ENCODE assay signal across 1 cellular context in the genomic region with DNA sequence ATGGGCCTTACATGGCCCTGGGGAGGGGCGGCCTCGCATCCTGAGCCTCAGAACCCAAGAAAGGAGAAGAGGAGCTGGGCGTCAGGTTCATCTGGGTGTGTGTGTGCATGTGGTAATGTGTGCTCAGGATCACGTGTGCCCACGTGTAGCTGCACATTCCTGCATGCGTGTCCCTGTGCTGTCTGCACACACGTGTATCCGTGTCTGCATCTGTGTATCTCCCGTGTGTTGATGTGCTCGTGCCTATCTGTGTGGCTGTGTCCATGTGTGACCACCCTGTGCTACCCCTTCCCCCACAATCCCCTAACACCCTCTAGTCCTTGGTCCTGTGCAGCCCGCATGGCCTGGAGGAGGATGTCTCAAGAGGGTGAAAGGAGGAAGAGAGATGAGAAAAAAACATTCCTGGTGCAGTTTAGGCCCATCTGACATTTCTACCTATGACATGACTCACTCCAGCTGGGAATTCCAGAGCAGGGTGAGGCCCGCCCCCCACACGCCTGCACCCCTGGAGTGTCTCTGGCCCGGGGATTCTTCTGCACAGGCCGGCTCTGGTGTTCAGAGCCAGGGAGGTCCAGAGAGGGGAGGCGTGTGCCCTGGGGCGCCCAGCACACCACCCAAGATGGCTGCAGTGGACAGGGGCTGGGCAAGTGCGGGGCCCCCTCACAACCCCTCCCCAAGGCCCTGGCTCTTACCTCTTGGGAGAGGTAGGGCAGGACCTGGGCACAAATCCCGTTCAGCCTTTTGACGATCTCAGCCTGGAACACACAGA.
A peak's percentile ranks its signal among the peaks of the same experiment; 100 is the strongest.
TF ChIP-seq lines count a peak whose summit lies in the region.

No MANE protein-coding gene starts in this region.

TF ChIP-seq in HEK293, 187 proteins besides CTCF, POLR2A, EP300 and RAD21 (continued from another document):
- TF ChIP-seq ZNF426 (tag by site-specific recombination; IDR thresholded peaks at IDR 0.05) (no peak), GLIS1 (tag by site-specific recombination; IDR thresholded peaks at IDR 0.05) (peak; percentile 95), ZNF768 (tag by site-specific recombination; IDR thresholded peaks at IDR 0.05) (0 out of 2 replicates have a peak, but pooled peaks have one; percentile 5), ZNF354C (tag by site-specific recombination; IDR thresholded peaks at IDR 0.05; ENCODE audit: borderline replicate concordance, low read depth) (no peak), KLF1 (tag by site-specific recombination; IDR thresholded peaks at IDR 0.05) (peak; percentile 66), ZNF146 (tag by site-specific recombination; IDR thresholded peaks at IDR 0.05) (no peak), ZNF792 (tag by site-specific recombination; IDR thresholded peaks at IDR 0.05) (no peak), ZNF561 (tag by site-specific recombination; IDR thresholded peaks at IDR 0.05; ENCODE audit: borderline replicate concordance) (no peak), ZNF544 (tag by site-specific recombination; IDR thresholded peaks at IDR 0.05) (no peak)
- TF ChIP-seq, protein P1, sequence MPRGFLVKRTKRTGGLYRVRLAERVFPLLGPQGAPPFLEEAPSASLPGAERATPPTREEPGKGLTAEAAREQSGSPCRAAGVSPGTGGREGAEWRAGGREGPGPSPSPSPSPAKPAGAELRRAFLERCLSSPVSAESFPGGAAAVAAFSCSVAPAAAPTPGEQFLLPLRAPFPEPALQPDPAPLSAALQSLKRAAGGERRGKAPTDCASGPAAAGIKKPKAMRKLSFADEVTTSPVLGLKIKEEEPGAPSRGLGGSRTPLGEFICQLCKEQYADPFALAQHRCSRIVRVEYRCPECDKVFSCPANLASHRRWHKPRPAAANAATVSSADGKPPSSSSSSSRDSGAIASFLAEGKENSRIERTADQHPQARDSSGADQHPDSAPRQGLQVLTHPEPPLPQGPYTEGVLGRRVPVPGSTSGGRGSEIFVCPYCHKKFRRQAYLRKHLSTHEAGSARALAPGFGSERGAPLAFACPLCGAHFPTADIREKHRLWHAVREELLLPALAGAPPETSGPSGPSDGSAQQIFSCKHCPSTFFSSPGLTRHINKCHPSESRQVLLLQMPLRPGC (tag by site-specific recombination; IDR thresholded peaks at IDR 0.05), result 0 out of 2 replicates have a peak, but pooled peaks have one; percentile 32
- TF ChIP-seq, protein P2, sequence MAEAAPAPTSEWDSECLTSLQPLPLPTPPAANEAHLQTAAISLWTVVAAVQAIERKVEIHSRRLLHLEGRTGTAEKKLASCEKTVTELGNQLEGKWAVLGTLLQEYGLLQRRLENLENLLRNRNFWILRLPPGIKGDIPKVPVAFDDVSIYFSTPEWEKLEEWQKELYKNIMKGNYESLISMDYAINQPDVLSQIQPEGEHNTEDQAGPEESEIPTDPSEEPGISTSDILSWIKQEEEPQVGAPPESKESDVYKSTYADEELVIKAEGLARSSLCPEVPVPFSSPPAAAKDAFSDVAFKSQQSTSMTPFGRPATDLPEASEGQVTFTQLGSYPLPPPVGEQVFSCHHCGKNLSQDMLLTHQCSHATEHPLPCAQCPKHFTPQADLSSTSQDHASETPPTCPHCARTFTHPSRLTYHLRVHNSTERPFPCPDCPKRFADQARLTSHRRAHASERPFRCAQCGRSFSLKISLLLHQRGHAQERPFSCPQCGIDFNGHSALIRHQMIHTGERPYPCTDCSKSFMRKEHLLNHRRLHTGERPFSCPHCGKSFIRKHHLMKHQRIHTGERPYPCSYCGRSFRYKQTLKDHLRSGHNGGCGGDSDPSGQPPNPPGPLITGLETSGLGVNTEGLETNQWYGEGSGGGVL (tag by site-specific recombination; IDR thresholded peaks at IDR 0.05), result no peak
